ENCODE assay signal across 8 cellular contexts in the genomic region with DNA sequence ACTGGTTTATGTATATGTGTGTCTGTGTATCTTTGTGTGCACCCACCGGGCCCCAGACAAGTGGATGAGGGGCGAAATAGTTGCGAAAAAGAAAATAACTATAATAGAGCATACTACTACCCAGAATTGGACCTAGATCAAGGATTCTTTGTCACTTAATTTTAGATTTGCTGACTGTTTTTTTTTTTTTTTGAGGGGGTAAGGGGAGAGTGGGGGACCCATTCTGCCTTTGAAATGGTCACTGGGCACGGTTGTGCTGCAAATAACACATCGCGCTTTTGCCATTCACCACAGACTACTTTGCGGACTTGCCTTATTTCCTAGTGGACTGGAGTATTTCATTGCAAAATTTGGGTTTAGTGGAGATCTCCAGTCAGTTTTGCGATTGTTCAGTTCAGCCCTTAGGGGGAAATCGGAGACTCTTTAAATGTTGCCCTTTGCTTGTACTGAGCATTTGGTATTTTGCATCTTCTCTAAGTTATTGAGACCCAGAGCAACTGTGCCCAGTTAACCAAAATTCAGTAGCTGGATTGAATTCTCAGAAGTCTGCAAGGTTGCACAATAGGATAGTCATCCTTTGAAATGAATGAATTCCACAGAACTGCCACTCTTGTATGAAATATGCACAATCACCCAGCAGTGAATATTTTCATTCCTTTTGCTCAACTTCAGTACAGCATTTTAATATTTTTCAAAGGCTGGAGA.
DNase-seq lines count a peak whose midpoint lies in the region; ATAC-seq lines count a peak whose summit lies in the region.

No MANE protein-coding gene starts in this region.

- H3K27ac ChIP-seq in SK-N-MC (no peak overlapping the region), rectal smooth muscle tissue (ENCODE audit: low read depth, low read length) (peak overlapping the region; percentile 93)

- H3K27me3 ChIP-seq in rectal smooth muscle tissue (ENCODE audit: control insufficient read depth, insufficient read depth, low read length) = no peaks in the 10 kb centered on the region

- DNase-seq in GM04504 (ENCODE audit: low read depth) (peak; percentile 65), SK-N-MC (ENCODE audit: low read depth, low spot score) (no peak), fibroblast of gingiva (ENCODE audit: low read depth) (peak; percentile 98), NCI-H524 treated with DMSO at 0.1 percent for 48 hours (lab: John Stamatoyannopoulos, UW) (no peak), NCI-H69 (lab: John Stamatoyannopoulos, UW) (no peak)
- DNase-seq in stimulated activated CD4-positive, alpha-beta T cell treated with anti-CD3 and anti-CD28 coated beads, Interleukin-12 subunit alpha, Interleukin-12 subunit beta, amount 100 ng/mL, for 4 hours = no peak

- peaks cover 25% of the 10 kb centered on the region for H3K4me1 ChIP-seq in rectal smooth muscle tissue (ENCODE audit: control insufficient read depth, insufficient read depth, low read length)

- H3K9ac ChIP-seq in SK-N-MC (ENCODE audit: insufficient read length) (peak overlapping the region; percentile 79), rectal smooth muscle tissue (ENCODE audit: low read length) (no peak overlapping the region)

- H3K4me3 ChIP-seq in SK-N-MC = peak overlapping the region; percentile 89
- H3K4me3 ChIP-seq in rectal smooth muscle tissue (ENCODE audit: low read length) = peak overlapping the region; percentile 92

- H3K36me3 ChIP-seq in SK-N-MC (ENCODE audit: insufficient read depth, low read length) = peaks cover 19% of the 10 kb centered on the region
- no peaks in the 10 kb centered on the region for H3K36me3 ChIP-seq in rectal smooth muscle tissue (ENCODE audit: control insufficient read depth, insufficient read depth, low read length)

- no peaks in the 10 kb centered on the region for H3K9me3 ChIP-seq in SK-N-MC (ENCODE audit: low read depth, low read length)

- no peak for ATAC-seq in HG02938 (IDR thresholded peaks at IDR 0.05; ENCODE audit: unreplicated experiment)

Comparison
In these comparisons a context has a peak if more than half of its experiments do, and no peak if none do; other contexts are left out.
1. DNase-seq: peak in GM04504 (single experiment) and fibroblast of gingiva (single experiment); none in SK-N-MC (single experiment), NCI-H524 treated with DMSO at 0.1 percent for 48 hours (single experiment), NCI-H69 (single experiment) and stimulated activated CD4-positive, alpha-beta T cell treated with anti-CD3 and anti-CD28 coated beads, Interleukin-12 subunit alpha, Interleukin-12 subunit beta, amount 100 ng/mL, for 4 hours (single experiment).